ENCODE assay signal across 9 cellular contexts in the genomic region with DNA sequence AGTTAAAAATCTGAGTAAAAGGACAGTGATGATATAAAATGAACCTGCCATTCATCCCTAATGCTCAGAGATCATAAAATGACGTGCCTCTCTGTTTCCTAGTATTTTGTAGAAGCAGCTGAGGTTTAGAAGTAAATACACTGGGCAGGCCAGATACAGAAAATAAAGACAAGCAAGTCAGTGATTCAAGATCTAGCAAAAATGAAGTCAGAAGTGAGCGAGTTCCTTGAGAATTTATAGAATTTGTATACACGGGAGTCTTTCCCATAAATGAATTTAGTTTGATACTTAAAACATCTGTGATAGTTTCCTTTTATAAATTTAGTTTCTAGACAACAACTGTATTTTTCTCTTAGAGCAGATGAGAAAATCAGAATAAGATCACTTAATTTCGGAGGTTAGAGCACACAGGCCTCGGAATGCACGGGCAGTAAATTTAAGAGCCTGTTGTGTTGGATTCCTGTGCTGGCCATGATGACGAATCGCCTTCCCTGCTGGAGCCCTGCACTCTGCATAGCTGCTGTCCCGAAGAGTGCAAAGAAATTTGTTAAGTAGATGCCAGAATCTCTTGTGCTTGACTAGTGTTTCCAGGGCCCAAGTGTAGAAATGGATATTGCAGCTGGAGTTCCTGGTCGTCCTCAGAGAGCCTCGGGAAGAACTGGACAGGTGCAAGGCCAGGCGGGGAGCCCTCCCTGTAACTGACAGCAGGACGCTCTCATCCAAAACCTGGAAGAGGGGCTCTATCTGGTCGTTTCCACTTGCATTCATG.
A peak's percentile ranks its signal among the peaks of the same experiment; 100 is the strongest.
DNase-seq lines count a peak whose midpoint lies in the region; ATAC-seq, FAIRE-seq and TF ChIP-seq lines count a peak whose summit lies in the region.
"Had no signal": no experiment of that assay in that cellular context is flagged by ENCODE, and none has a peak within 500 bp of the region (broad histone marks: within the 10 kb centered on the region; RNA-seq: fewer than 3 reads in every experiment).

No MANE protein-coding gene starts in this region.

- FAIRE-seq in astrocyte (lab: Jason Lieb, UNC): no peak

- peaks cover 3% of the 10 kb centered on the region for H3K36me3 ChIP-seq in astrocyte (ENCODE audit: insufficient read depth, low read length)

- H2AFZ ChIP-seq in astrocyte (ENCODE audit: low read depth, low read length): no peak overlapping the region

- TF ChIP-seq CTCF in HFFc6 (IDR thresholded peaks at IDR 0.05) (no peak), astrocyte (IDR thresholded peaks at IDR 0.05; ENCODE audit: insufficient read depth, low read depth, low read length) (no peak)

- peaks cover 27% of the 10 kb centered on the region for H3K4me1 ChIP-seq in astrocyte (ENCODE audit: insufficient read depth, low read length)

- no peak for DNase-seq in HFFc6
- DNase-seq in astrocyte (ENCODE audit: low read depth): peak; percentile 88
- DNase-seq in islet precursor cell: peak; percentile 92
- no peak for DNase-seq in effector CD8-positive, alpha-beta T cell (lab: John Stamatoyannopoulos, UW)
- DNase-seq in DMS153 (lab: John Stamatoyannopoulos, UW): no peak
- DNase-seq: mammary epithelial cell had no signal

- H3K27ac ChIP-seq in astrocyte (ENCODE audit: low read depth, low read length) (peak overlapping the region; percentile 74), skin epidermis (peak overlapping the region in 12 of 21 experiments; percentile 2 to 50 (median 28))

- H3K4me2 ChIP-seq in astrocyte (ENCODE audit: low read length): peak overlapping the region; percentile 78

- peaks cover 22% of the 10 kb centered on the region for H3K36me3 Mint-ChIP-seq in HFFc6 (ENCODE audit: low read depth)
- H3K36me3 Mint-ChIP-seq in astrocyte (ENCODE audit: low read depth, unreplicated experiment): peaks cover 15% of the 10 kb centered on the region

- H3K9me3 ChIP-seq in astrocyte (ENCODE audit: insufficient read depth, low read depth, low read length): no peaks in the 10 kb centered on the region

- H3K27me3 Mint-ChIP-seq in HFFc6 (ENCODE audit: insufficient read depth) (peaks cover 8% of the 10 kb centered on the region), astrocyte (ENCODE audit: low read depth, unreplicated experiment) (no peaks in the 10 kb centered on the region)

- H3K4me1 Mint-ChIP-seq in HFFc6 (ENCODE audit: low read depth): peaks cover 72% of the 10 kb centered on the region
- H3K4me1 Mint-ChIP-seq in astrocyte (ENCODE audit: low read depth, unreplicated experiment): peaks cover 28% of the 10 kb centered on the region

- no peaks in the 10 kb centered on the region for H3K9me3 Mint-ChIP-seq in HFFc6
- no peaks in the 10 kb centered on the region for H3K9me3 Mint-ChIP-seq in astrocyte (ENCODE audit: unreplicated experiment)

- peaks cover 86% of the 10 kb centered on the region for H3K79me2 ChIP-seq in astrocyte (ENCODE audit: insufficient read depth, low read length)

- H3K4me3 Mint-ChIP-seq in HFFc6: no peak overlapping the region
- no peak overlapping the region for H3K4me3 Mint-ChIP-seq in astrocyte (ENCODE audit: unreplicated experiment)

- H3K27me3 ChIP-seq in astrocyte (ENCODE audit: insufficient read depth, low read length): no peaks in the 10 kb centered on the region

- peak overlapping the region; percentile 73 for H3K9ac ChIP-seq in astrocyte (ENCODE audit: low read length)

- ATAC-seq in HG02623 (IDR thresholded peaks at IDR 0.05; ENCODE audit: unreplicated experiment) (no peak), HG03378 (IDR thresholded peaks at IDR 0.05; ENCODE audit: unreplicated experiment) (no peak)

- H3K27ac Mint-ChIP-seq in HFFc6 (peak overlapping the region; percentile 53), astrocyte (ENCODE audit: unreplicated experiment) (peak overlapping the region; percentile 14)

- H4K20me1 ChIP-seq in astrocyte (ENCODE audit: insufficient read depth, low read length): peaks cover 43% of the 10 kb centered on the region

- H3K4me3 ChIP-seq in astrocyte (ENCODE audit: insufficient read depth, low read depth, low read length) (peak overlapping the region; percentile 24), skin epidermis (no peak overlapping the region)

Comparison
In these comparisons a context has a peak if more than half of its experiments do, and no peak if none do; other contexts are left out.
1. DNase-seq: peak in astrocyte (single experiment) and islet precursor cell (single experiment); none in HFFc6 (single experiment), effector CD8-positive, alpha-beta T cell (single experiment) and DMS153 (single experiment).